ENCODE assay signal across 12 cellular contexts in genomic region chr2:12619975-12620374, GRCh38.
DNase-seq lines count a peak whose midpoint lies in the region; ATAC-seq and TF ChIP-seq lines count a peak whose summit lies in the region.
"Had no signal": no experiment of that assay in that cellular context is flagged by ENCODE, and none has a peak within 500 bp of the region (broad histone marks: within the 10 kb centered on the region; RNA-seq: fewer than 3 reads in every experiment).

No MANE protein-coding gene starts in this region.

- H3K4me1 ChIP-seq in BLaER1 treated with 17β-estradiol and CSF1 and Interleukin-3, amounts not matched to agents 10 nM and 100 nM: peaks cover 0 to 18% (median 13%) of the 10 kb centered on the region in 10 experiments; a peak in 16 of 20 replicates

- H3K36me3 Mint-ChIP-seq in natural killer cell treated with Interleukin-12 subunit alpha and Interleukin-12 subunit beta and Interleukin-15 and Interleukin-18, amount 100 ng/mL, for 72 hours: no peaks in the 10 kb centered on the region

- no peak overlapping the region for H3K27ac ChIP-seq in BLaER1 treated with 17β-estradiol and CSF1 and Interleukin-3, amounts not matched to agents 10 nM and 100 nM

- no peak overlapping the region for H3K4me3 Mint-ChIP-seq in natural killer cell treated with Interleukin-12 subunit alpha and Interleukin-12 subunit beta and Interleukin-15 and Interleukin-18, amount 100 ng/mL, for 72 hours

- H3K4me3 ChIP-seq in BLaER1 treated with 17β-estradiol and CSF1 and Interleukin-3, amounts not matched to agents 10 nM and 100 nM: no peak overlapping the region

- H3K9ac ChIP-seq in BLaER1 treated with 17β-estradiol and CSF1 and Interleukin-3, amounts not matched to agents 10 nM and 100 nM: no peak overlapping the region

- no peaks in the 10 kb centered on the region for H3K27me3 Mint-ChIP-seq in natural killer cell treated with Interleukin-12 subunit alpha and Interleukin-12 subunit beta and Interleukin-15 and Interleukin-18, amount 100 ng/mL, for 72 hours

- H3K27me3 ChIP-seq in BLaER1 treated with 17β-estradiol and CSF1 and Interleukin-3, amounts not matched to agents 10 nM and 100 nM: peaks cover 0 to 6% (median 0%) of the 10 kb centered on the region in 11 experiments; a peak in 1 of 22 replicates

- TF ChIP-seq CTCF in GM10266 (IDR thresholded peaks at IDR 0.05; ENCODE audit: control insufficient read depth, insufficient read depth, low read depth, missing control alignments): no peak

- ATAC-seq in natural killer cell treated with Interleukin-12 subunit alpha and Interleukin-12 subunit beta and Interleukin-15 and Interleukin-18, amount 100 ng/mL, for 72 hours: peak; percentile 48 to 49
- ATAC-seq in HG02870 (IDR thresholded peaks at IDR 0.05; ENCODE audit: unreplicated experiment): no peak

- H3K27ac Mint-ChIP-seq in natural killer cell treated with Interleukin-12 subunit alpha and Interleukin-12 subunit beta and Interleukin-15 and Interleukin-18, amount 100 ng/mL, for 72 hours: no peak overlapping the region

- H3K4me1 Mint-ChIP-seq in natural killer cell treated with Interleukin-12 subunit alpha and Interleukin-12 subunit beta and Interleukin-15 and Interleukin-18, amount 100 ng/mL, for 72 hours (ENCODE audit: low read depth in 2 of 2): peaks cover 8 to 12% of the 10 kb centered on the region in 2 donors

- H4K20me1 ChIP-seq in BLaER1 treated with 17β-estradiol and CSF1 and Interleukin-3, amounts not matched to agents 10 nM and 100 nM: no peaks in the 10 kb centered on the region

- no peaks in the 10 kb centered on the region for H3K36me3 ChIP-seq in BLaER1 treated with 17β-estradiol and CSF1 and Interleukin-3, amounts not matched to agents 10 nM and 100 nM

- H3K4me2 ChIP-seq in BLaER1 treated with 17β-estradiol and CSF1 and Interleukin-3, amounts not matched to agents 10 nM and 100 nM: peak overlapping the region in 7 of 11 experiments; percentile 0 to 44 (median 23); a peak in 10 of 22 replicates

- H3K9me3 Mint-ChIP-seq in natural killer cell treated with Interleukin-12 subunit alpha and Interleukin-12 subunit beta and Interleukin-15 and Interleukin-18, amount 100 ng/mL, for 72 hours: no peaks in the 10 kb centered on the region

- DNase-seq in HS-27A (ENCODE audit: low read depth): peak; percentile 66
- DNase-seq in brain pericyte (ENCODE audit: low read depth, low spot score): peak; percentile 72
- no peak for DNase-seq in natural killer cell treated with Interleukin-12 subunit alpha and Interleukin-12 subunit beta and Interleukin-15 and Interleukin-18, amount 100 ng/mL, for 72 hours (ENCODE audit: low spot score)
- DNase-seq in SHP77 (lab: John Stamatoyannopoulos, UW): no peak
- DNase-seq in GM10266 (ENCODE audit: extremely low spot score): no peak
- DNase-seq in DMS79 (lab: John Stamatoyannopoulos, UW): no peak
- DNase-seq: GF-D8; midbrain; NCI-H187 treated with DMSO at 0.1 percent for 48 hours; stimulated activated CD4-positive, alpha-beta T cell treated with anti-CD3 and anti-CD28 coated beads, Interleukin-2, amount 100 ng/mL, for 24 hours had no signal

- H3K9me3 ChIP-seq in BLaER1 treated with 17β-estradiol and CSF1 and Interleukin-3, amounts not matched to agents 10 nM and 100 nM (replicated peaks in 1 of 11): no peaks in the 10 kb centered on the region

Comparison
In these comparisons a context has a peak if more than half of its experiments do, and no peak if none do; other contexts are left out.
1. DNase-seq: peak in HS-27A (single experiment) and brain pericyte (single experiment); none in natural killer cell treated with Interleukin-12 subunit alpha and Interleukin-12 subunit beta and Interleukin-15 and Interleukin-18, amount 100 ng/mL, for 72 hours (single experiment), SHP77 (0 of 2), GM10266 (single experiment) and DMS79 (single experiment).